In genomic region chr4:236028-236427, GRCh38 we compare ENCODE assay signal across 27 cellular contexts.
"Had no signal": no experiment of that assay in that cellular context is flagged by ENCODE, and none has a peak within 500 bp of the region (broad histone marks: within the 10 kb centered on the region; RNA-seq: fewer than 3 reads in every experiment).

No MANE protein-coding gene starts in this region.

- FAIRE-seq: small intestine, urothelium cell line had no signal

- H3K4me1 Mint-ChIP-seq: nephron progenitor cell had no signal

- H3K4me1 ChIP-seq: colonic mucosa, foreskin keratinocyte, left lung, right lobe of liver had no signal

- ATAC-seq: foreskin keratinocyte, heart right ventricle, left lung, mucosa of descending colon, right lobe of liver, SK-N-SH treated with all-trans-retinoic acid at 6 μM for 48 hours, T-helper 17 cell had no signal

- H3K9me3 ChIP-seq: colonic mucosa, mucosa of descending colon, neutrophil, right lobe of liver, thoracic aorta had no signal

- H3K27me3 ChIP-seq: colonic mucosa, dorsolateral prefrontal cortex, foreskin keratinocyte, heart right ventricle, left lung, neutrophil, right lobe of liver had no signal

- H3K27ac ChIP-seq: colonic mucosa, dorsolateral prefrontal cortex, foreskin keratinocyte, heart right ventricle, left lung, neutrophil, right lobe of liver, thoracic aorta had no signal

- H3K4me3 ChIP-seq: colonic mucosa, dorsolateral prefrontal cortex, heart right ventricle, left lung, lung, mucosa of descending colon, right lobe of liver, thoracic aorta had no signal

- H3K27me3 Mint-ChIP-seq: progenitor cell of endocrine pancreas, T-helper 17 cell had no signal

- H3K27ac Mint-ChIP-seq: activated naive CD4-positive, alpha-beta T cell treated with anti-CD3 and anti-CD28 coated beads for 36 hours; nephron progenitor cell; progenitor cell of endocrine pancreas; T-helper 17 cell had no signal

- DNase-seq: activated CD4-positive, alpha-beta T cell treated with anti-CD3 and anti-CD28 coated beads, Interleukin-2, amount 50 U/mL, for 4 hours; activated effector memory CD4-positive, alpha-beta T cell treated with anti-CD3 and anti-CD28 coated beads, Interleukin-2, amount 50 U/mL, for 16 hours; activated naive CD4-positive, alpha-beta T cell treated with anti-CD3 and anti-CD28 coated beads for 36 hours; amygdala; cerebellar nuclear complex; colonic mucosa; dorsolateral prefrontal cortex; effector memory CD4-positive, alpha-beta T cell; heart right ventricle; kidney glomerular epithelial cell; left lung; mucosa of descending colon; nephron progenitor cell; right lobe of liver; small intestine; stimulated activated CD4-positive, alpha-beta T cell treated with anti-CD3 and anti-CD28 coated beads, Interleukin-1b, Interleukin-23, amount 100 ng/mL, for 48 hours; stimulated activated naive CD4-positive, alpha-beta T cell treated with Interleukin-2 at 50 U/mL for 16 hours; T-helper 17 cell; T1000; trophoblast cell had no signal

- H3K36me3 ChIP-seq: colonic mucosa, heart right ventricle, left lung, neutrophil, right lobe of liver, thoracic aorta had no signal

- H3K4me3 Mint-ChIP-seq: activated naive CD4-positive, alpha-beta T cell treated with anti-CD3 and anti-CD28 coated beads for 36 hours; nephron progenitor cell; T-helper 17 cell had no signal
